Comparison of ENCODE assay signal across 1 cellular context in the genomic region with DNA sequence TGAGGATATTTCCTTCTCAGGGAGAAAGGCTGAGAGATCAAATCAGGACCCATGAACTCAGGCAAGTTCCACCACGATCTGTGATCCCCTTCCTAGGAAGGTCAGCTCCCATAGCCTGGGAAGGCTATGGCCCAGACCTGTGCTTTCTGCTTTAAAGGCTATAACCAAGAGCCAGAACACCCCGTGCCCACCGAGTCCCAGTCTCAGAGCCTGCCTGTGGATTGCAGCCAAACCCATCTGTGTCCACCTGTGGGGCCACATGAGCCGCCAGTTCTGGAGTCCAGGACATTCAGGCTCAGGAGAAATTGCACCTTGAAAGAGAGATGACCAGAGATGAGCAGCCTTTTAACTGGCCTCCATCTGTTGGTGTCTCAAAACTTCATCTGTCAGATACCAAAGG.
TF ChIP-seq lines count a peak whose summit lies in the region.

No MANE protein-coding gene starts in this region.

TF ChIP-seq in H1, 55 proteins besides CTCF, POLR2A, EP300 and RAD21:
- TF ChIP-seq POLR2AphosphoS5 (IDR thresholded peaks at IDR 0.05; ENCODE audit: low read depth, low read length) (no peak), RFX5 (IDR thresholded peaks at IDR 0.05; ENCODE audit: borderline replicate concordance, low read depth, low read length) (no peak), CBX8 (IDR thresholded peaks at IDR 0.05; ENCODE audit: borderline replicate concordance, low read depth, low read length) (no peak), NANOG (IDR thresholded peaks at IDR 0.05; ENCODE audit: insufficient read depth, low read depth, low read length, poor library complexity, severe bottlenecking) (no peak), RBBP5 (IDR thresholded peaks at IDR 0.05; ENCODE audit: borderline replicate concordance, low read depth, low read length) (no peak), ASH2L (IDR thresholded peaks at IDR 0.05; ENCODE audit: low read length) (no peak), FOSL1 (IDR thresholded peaks at IDR 0.05; ENCODE audit: insufficient read depth, low read depth, low read length) (no peak), RNF2 (IDR thresholded peaks at IDR 0.05; ENCODE audit: borderline replicate concordance, low read depth, low read length, missing control alignments, poor library complexity, severe bottlenecking) (no peak), YY1 (IDR thresholded peaks at IDR 0.05; ENCODE audit: low read depth, low read length) (no peak), ZNF274 (IDR thresholded peaks at IDR 0.05; ENCODE audit: borderline replicate concordance, extremely low read depth, low read length) (no peak), SP4 (IDR thresholded peaks at IDR 0.05; ENCODE audit: low read length) (no peak), GABPA (IDR thresholded peaks at IDR 0.05; ENCODE audit: borderline replicate concordance, insufficient read depth, low read length) (no peak), SP2 (IDR thresholded peaks at IDR 0.05; ENCODE audit: low read length) (no peak), KDM1A (IDR thresholded peaks at IDR 0.05; ENCODE audit: borderline replicate concordance, low read length) (no peak), JUND (IDR thresholded peaks at IDR 0.05; ENCODE audit: low read length) (no peak), CEBPB (IDR thresholded peaks at IDR 0.05; ENCODE audit: low read depth, low read length) (no peak), TBP (IDR thresholded peaks at IDR 0.05; ENCODE audit: low read depth, low read length) (no peak), CREB1 (IDR thresholded peaks at IDR 0.05) (no peak), SUZ12 (IDR thresholded peaks at IDR 0.05; ENCODE audit: low read length) (no peak)
- TF ChIP-seq, protein P1, sequence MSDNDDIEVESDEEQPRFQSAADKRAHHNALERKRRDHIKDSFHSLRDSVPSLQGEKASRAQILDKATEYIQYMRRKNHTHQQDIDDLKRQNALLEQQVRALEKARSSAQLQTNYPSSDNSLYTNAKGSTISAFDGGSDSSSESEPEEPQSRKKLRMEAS (IDR thresholded peaks at IDR 0.05), result no peak
